In genomic region chr16:1543085-1543896, GRCh38 we compare ENCODE assay signal across 9 cellular contexts. TPM values are rescaled to one million over a fixed set of nuclear protein-coding genes. Genes with fewer than 3 reads are reported as not detected.
DNase-seq lines count a peak whose midpoint lies in the region; ATAC-seq and TF ChIP-seq lines count a peak whose summit lies in the region.
"Had no signal": no experiment of that assay in that cellular context is flagged by ENCODE, and none has a peak within 500 bp of the region (broad histone marks: within the 10 kb centered on the region; RNA-seq: fewer than 3 reads in every experiment).

No MANE protein-coding gene starts in this region.

- no peak overlapping the region for H3K4me3 ChIP-seq in BJ (ENCODE audit: low read depth, low read length)
- H3K4me3 ChIP-seq in WERI-Rb-1 (ENCODE audit: low read depth, low read length), result no peak overlapping the region
- no peak overlapping the region for H3K4me3 ChIP-seq in dorsolateral prefrontal cortex
- H3K4me3 ChIP-seq: HAP-1 had no signal

- peaks cover 61% of the 10 kb centered on the region for H3K36me3 ChIP-seq in BJ (ENCODE audit: control insufficient read depth, insufficient read depth, low read length)
- H3K36me3 ChIP-seq in WERI-Rb-1, result peaks cover 6% of the 10 kb centered on the region
- H3K36me3 ChIP-seq: HAP-1 had no signal

- H3K27me3 ChIP-seq in BJ (ENCODE audit: control insufficient read depth, insufficient read depth, low read length) (no peaks in the 10 kb centered on the region), WERI-Rb-1 (ENCODE audit: insufficient read depth, low read depth, severe bottlenecking) (no peaks in the 10 kb centered on the region), dorsolateral prefrontal cortex (no peaks in the 10 kb centered on the region)

- TF ChIP-seq CTCF in BJ (IDR thresholded peaks at IDR 0.05; ENCODE audit: insufficient read depth, low read depth, low read length) (0 out of 2 replicates have a peak, but pooled peaks have one; percentile 13), WERI-Rb-1 (IDR thresholded peaks at IDR 0.05; ENCODE audit: low read depth, low read length) (peak; percentile 26; the same call in 1 of the 2 replicates), dorsolateral prefrontal cortex (IDR thresholded peaks at IDR 0.05 in 54 of 56, conservative IDR thresholded peaks at IDR 0.05 in 2 of 56; ENCODE audit: low read depth in 1 of 56, partially characterized antibody in 56 of 56) (no peak)

- DNase-seq in BJ (ENCODE audit: low read depth), result peak; percentile 57
- DNase-seq in HT-29 (ENCODE audit: low spot score), result peak; percentile 55
- DNase-seq in WERI-Rb-1, result peak; percentile 44
- DNase-seq in dorsolateral prefrontal cortex, result peak in 2 of 10 donors; percentile 29 to 34
- DNase-seq in medulla oblongata (ENCODE audit: extremely low spot score), result peak; percentile 66
- peak; percentile 77 for DNase-seq in stimulated activated naive CD4-positive, alpha-beta T cell treated with Interleukin-2 at 50 U/mL for 16 hours (lab: John Stamatoyannopoulos, UW)
- DNase-seq in retina, result no peak

- intact Hi-C loops in dorsolateral prefrontal cortex (cut with DNase I), result no loop called here

- H3K27ac ChIP-seq in WERI-Rb-1 (peak overlapping the region; percentile 31; the same call in 1 of the 2 replicates), dorsolateral prefrontal cortex (peak overlapping the region in 33 of 59 donors; percentile 3 to 90 (median 47))

- ATAC-seq in GM19035 (IDR thresholded peaks at IDR 0.05; ENCODE audit: unreplicated experiment), result no peak

- H3K9me3 ChIP-seq in WERI-Rb-1 (ENCODE audit: severe bottlenecking), result no peaks in the 10 kb centered on the region
- H3K9me3 ChIP-seq: HAP-1 had no signal

- POLR2A ChIA-PET in BJ (lab: Charles Lee), result no interaction called here

- CTCF ChIA-PET in BJ (lab: Yijun Ruan, JAX), result interaction anchor here (1.7 kb wide), 1 partner anchor 49 kb away, joined by 4 read pairs; no protein-coding TSS in a partner anchor

RNA-seq across cellular contexts. Expression of gene TMEM204, which starts 9.8 kb away (rescaled TPM):
- 42.4 and 81.9 TPM in 2 replicates for polyA plus RNA-seq in BJ (2011; rRNA removed)
- polyA minus RNA-seq in BJ (2011; rRNA and poly(A)+ RNA removed), result 27.7 and 42.9 TPM in 2 replicates
- 0.61 and 0.78 TPM in 2 replicates for total RNA-seq in HT-29 (2014; rRNA removed; shearing (Covaris generic))
- 10 to 100 TPM in 14 of 120 experiments, 1 to 10 TPM in 106; 2.6 to 24.9 (median 7.0) TPM for total RNA-seq in dorsolateral prefrontal cortex

RNA-seq across cellular contexts. Expression of gene TELO2, which starts 50.1 kb away (rescaled TPM):
- 8.1 and 15.9 TPM in 2 replicates for polyA plus RNA-seq in BJ (2011; rRNA removed)
- 3.3 and 6.9 TPM in 2 replicates for polyA minus RNA-seq in BJ (2011; rRNA and poly(A)+ RNA removed)
- total RNA-seq in HT-29 (2014; rRNA removed; shearing (Covaris generic)), result 72.4 and 77.3 TPM in 2 replicates
- 10 to 100 TPM; 21.6 to 46.8 (median 31.5) TPM for total RNA-seq in dorsolateral prefrontal cortex

RNA-seq across cellular contexts. Expression of gene PTX4, which starts 54.5 kb away (rescaled TPM):
- not detected in 2 replicates for polyA plus RNA-seq in BJ (2011; rRNA removed)
- not detected in 2 replicates for polyA minus RNA-seq in BJ (2011; rRNA and poly(A)+ RNA removed)
- 0.15 TPM in 1 of 2 replicates, not detected in the other for total RNA-seq in HT-29 (2014; rRNA removed; shearing (Covaris generic))
- total RNA-seq in dorsolateral prefrontal cortex, result under 1 TPM in 21 of 120 experiments, not detected in 99; 0.29 to 0.85 (median 0.53) TPM

Comparison
In these comparisons a context has a peak if more than half of its experiments do, and no peak if none do; other contexts are left out.
1. CTCF ChIP-seq: peak in BJ (single experiment) and WERI-Rb-1 (single experiment); none in dorsolateral prefrontal cortex (0 of 56).